In the genomic region with DNA sequence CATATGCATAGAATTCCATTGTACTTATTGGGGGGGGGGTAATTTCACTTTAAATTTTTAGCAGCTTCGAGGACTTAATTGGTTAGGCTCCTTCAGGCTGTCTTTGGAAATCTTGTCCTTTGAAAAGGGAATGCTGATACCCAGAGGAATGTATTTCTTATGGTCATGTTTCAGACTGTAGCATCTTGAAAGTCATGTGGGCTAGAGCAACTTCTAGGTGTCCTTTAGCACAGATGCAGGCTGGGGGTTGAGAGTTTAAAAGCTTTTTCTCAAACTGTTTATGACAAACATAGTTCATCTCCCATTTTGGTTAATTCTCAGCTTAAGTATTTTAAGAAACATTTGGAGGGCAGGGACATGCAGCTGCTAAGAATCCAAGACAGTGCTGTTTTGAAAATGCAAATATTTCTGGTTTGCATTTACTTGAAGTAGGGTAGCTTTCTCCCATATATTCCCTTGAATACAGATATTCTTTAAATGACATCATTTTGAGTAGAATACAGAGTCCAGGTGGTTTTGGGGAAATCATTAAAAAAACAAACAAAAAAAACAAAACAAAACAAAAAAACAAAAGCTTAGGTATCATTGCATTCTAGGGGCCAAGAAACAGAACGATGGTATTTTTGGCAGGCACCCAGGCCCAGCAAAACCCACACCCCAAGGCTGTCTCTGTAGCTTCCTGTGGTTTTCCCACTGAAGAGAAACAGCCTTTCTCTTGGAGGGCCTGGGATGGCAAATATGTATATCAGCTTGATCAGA, we compare ENCODE assay signal across 12 cellular contexts.
DNase-seq lines count a peak whose midpoint lies in the region; ATAC-seq, FAIRE-seq and TF ChIP-seq lines count a peak whose summit lies in the region.
"Had no signal": no experiment of that assay in that cellular context is flagged by ENCODE, and none has a peak within 500 bp of the region (broad histone marks: within the 10 kb centered on the region; RNA-seq: fewer than 3 reads in every experiment).

No MANE protein-coding gene starts in this region.

- ATAC-seq in GM21367 (IDR thresholded peaks at IDR 0.05; ENCODE audit: unreplicated experiment) = no peak
- ATAC-seq: activated naive CD8-positive, alpha-beta T cell treated with anti-CD3 and anti-CD28 coated beads, Interleukin-2, amount 50 U/mL, for 24 hours had no signal

- H4K20me1 ChIP-seq in OCI-LY7 (ENCODE audit: insufficient read depth, low read length) = no peaks in the 10 kb centered on the region

- peak; percentile 58 for DNase-seq in ELR (ENCODE audit: low read depth)
- peak; percentile 16 for DNase-seq in RCC 7860 (ENCODE audit: low spot score)
- DNase-seq in dedifferentiated amniotic fluid mesenchymal stem cell (ENCODE audit: extremely low spot score) = peak; percentile 41
- no peak for DNase-seq in osteocyte (ENCODE audit: extremely low spot score, unreplicated experiment)
- no peak for DNase-seq in OCI-LY7 (ENCODE audit: low spot score)
- DNase-seq in CD14-positive monocyte (ENCODE audit: low spot score) = no peak
- DNase-seq in GM19238 (ENCODE audit: insufficient read length, low spot score) = no peak
- DNase-seq: activated naive CD8-positive, alpha-beta T cell treated with anti-CD3 and anti-CD28 coated beads, Interleukin-2, amount 50 U/mL, for 24 hours; esophagus squamous epithelium; NCI-H82; stimulated activated CD4-positive, alpha-beta T cell treated with anti-CD3 and anti-CD28 coated beads, Interleukin-4, amount 100 ng/mL, for 4 hours had no signal

- H3K4me3 Mint-ChIP-seq in osteocyte (ENCODE audit: unreplicated experiment) = no peak overlapping the region
- no peak overlapping the region for H3K4me3 Mint-ChIP-seq in CD14-positive monocyte
- H3K4me3 Mint-ChIP-seq: activated naive CD8-positive, alpha-beta T cell treated with anti-CD3 and anti-CD28 coated beads, Interleukin-2, amount 50 U/mL, for 24 hours had no signal

- no peak overlapping the region for H3K27ac ChIP-seq in OCI-LY7 (ENCODE audit: low read depth, low read length, poor library complexity, severe bottlenecking)

- H3K36me3 Mint-ChIP-seq in osteocyte (ENCODE audit: unreplicated experiment) (peaks cover 6% of the 10 kb centered on the region), CD14-positive monocyte (peaks cover 59 to 77% of the 10 kb centered on the region in 2 donors)

- TF ChIP-seq CTCF in osteocyte (IDR thresholded peaks at IDR 0.05) = no peak
- TF ChIP-seq CTCF in OCI-LY7 (conservative IDR thresholded peaks at IDR 0.05; ENCODE audit: low read length) = no peak
- no peak for TF ChIP-seq CTCF in CD14-positive monocyte (IDR thresholded peaks at IDR 0.05)

- H3K36me3 ChIP-seq in OCI-LY7 (ENCODE audit: insufficient read depth, low read length) = no peaks in the 10 kb centered on the region

- H3K9me2 ChIP-seq in OCI-LY7 (ENCODE audit: insufficient read depth, low read length) = no peaks in the 10 kb centered on the region

- no peaks in the 10 kb centered on the region for H3K4me1 ChIP-seq in OCI-LY7 (ENCODE audit: insufficient read depth, low read length, poor library complexity, severe bottlenecking)

- intact Hi-C loops in OCI-LY7 (cut with micrococcal nuclease; ENCODE audit: unreplicated experiment) = no loop called here
- intact Hi-C loops in CD14-positive monocyte (cut with micrococcal nuclease) = no loop called here

- BruUV-seq in OCI-LY7 (replicated peaks; lab: Mats Ljungman, UMichigan) = no TSS peak

- H3K27me3 Mint-ChIP-seq in osteocyte (ENCODE audit: unreplicated experiment) (no peaks in the 10 kb centered on the region), CD14-positive monocyte (ENCODE audit: low read depth in 3 of 3) (no peaks in the 10 kb centered on the region)
- H3K27me3 Mint-ChIP-seq: activated naive CD8-positive, alpha-beta T cell treated with anti-CD3 and anti-CD28 coated beads, Interleukin-2, amount 50 U/mL, for 24 hours had no signal

- no peak overlapping the region for H3K4me2 ChIP-seq in OCI-LY7 (ENCODE audit: low read length)

- FAIRE-seq in RCC 7860 (lab: Jason Lieb, UNC) = peak; percentile 56

- no peaks in the 10 kb centered on the region for H3K9me3 Mint-ChIP-seq in osteocyte (ENCODE audit: unreplicated experiment)
- H3K9me3 Mint-ChIP-seq in CD14-positive monocyte = peaks cover 0 to 2% (median 0%) of the 10 kb centered on the region in 7 donors
- H3K9me3 Mint-ChIP-seq: activated naive CD8-positive, alpha-beta T cell treated with anti-CD3 and anti-CD28 coated beads, Interleukin-2, amount 50 U/mL, for 24 hours had no signal

- POLR2A ChIA-PET in OCI-LY7 (lab: Charles Lee) = interaction anchor here (0.6 to 0.9 kb wide), 3 partner anchors 25 to 574 kb away, joined by 4 read pairs; no protein-coding TSS in a partner anchor

- no peaks in the 10 kb centered on the region for H3K79me2 ChIP-seq in OCI-LY7 (ENCODE audit: insufficient read depth, low read depth, low read length)

- H3K4me1 Mint-ChIP-seq in osteocyte (ENCODE audit: unreplicated experiment) (peaks cover 42% of the 10 kb centered on the region), CD14-positive monocyte (peaks cover 2% of the 10 kb centered on the region)

- CTCF ChIA-PET in OCI-LY7 (lab: Charles Lee; ENCODE audit: unreplicated experiment) = interaction anchor here (1.0 kb wide), 1 partner anchor 11 kb away, joined by 3 read pairs; no protein-coding TSS in a partner anchor

- no peak overlapping the region for H3K4me3 ChIP-seq in OCI-LY7 (ENCODE audit: low read depth, low read length, poor library complexity, severe bottlenecking)
- H3K4me3 ChIP-seq: esophagus squamous epithelium had no signal

- H3K27ac Mint-ChIP-seq in osteocyte (ENCODE audit: unreplicated experiment) (peak overlapping the region; percentile 75), CD14-positive monocyte (peak overlapping the region in 2 of 7 donors; percentile 55 to 57)
- H3K27ac Mint-ChIP-seq: activated naive CD8-positive, alpha-beta T cell treated with anti-CD3 and anti-CD28 coated beads, Interleukin-2, amount 50 U/mL, for 24 hours had no signal

- H2AFZ ChIP-seq in OCI-LY7 (ENCODE audit: low read length) = no peak overlapping the region

- H3K9me3 ChIP-seq in OCI-LY7 (ENCODE audit: low read length) = no peaks in the 10 kb centered on the region
- H3K9me3 ChIP-seq: esophagus squamous epithelium had no signal

Comparison
In these comparisons a context has a peak if more than half of its experiments do, and no peak if none do; other contexts are left out.
1. DNase-seq: peak in ELR (single experiment), RCC 7860 (single experiment) and dedifferentiated amniotic fluid mesenchymal stem cell (single experiment); none in osteocyte (single experiment), OCI-LY7 (single experiment), CD14-positive monocyte (single experiment) and GM19238 (single experiment).